In the genomic region with DNA sequence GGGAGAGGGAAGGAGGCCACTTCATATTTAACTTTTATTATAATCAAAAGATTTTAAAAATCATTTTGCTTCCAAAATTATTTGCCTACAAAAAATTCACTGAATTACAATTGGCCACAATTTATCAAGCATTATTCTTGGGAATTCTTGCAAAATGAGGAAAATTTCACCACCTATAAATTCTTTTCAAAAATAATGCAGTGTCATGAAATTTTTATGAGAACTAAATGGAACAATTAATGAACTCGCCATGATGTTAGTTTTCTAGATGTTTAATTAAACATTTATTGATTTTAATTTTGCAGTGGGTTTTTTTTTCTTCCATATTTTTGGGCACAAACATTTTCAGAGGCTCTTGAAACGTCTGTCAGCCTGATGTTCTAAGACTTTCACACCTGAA, we compare ENCODE assay signal across 19 cellular contexts. TPM values are rescaled to one million over a fixed set of nuclear protein-coding genes. Genes with fewer than 3 reads are reported as not detected.
"Had no signal": no experiment of that assay in that cellular context is flagged by ENCODE, and none has a peak within 500 bp of the region (broad histone marks: within the 10 kb centered on the region; RNA-seq: fewer than 3 reads in every experiment).

No MANE protein-coding gene starts in this region.

- H3K36me3 Mint-ChIP-seq: brain had no signal

- DNase-seq: activated CD4-positive, alpha-beta memory T cell treated with anti-CD3 and anti-CD28 coated beads for 36 hours; activated CD4-positive, alpha-beta T cell treated with anti-CD3 and anti-CD28 coated beads for 48 hours; activated gamma-delta T cell treated with Interleukin-2 at 50 U/mL for 16 hours; effector CD4-positive, alpha-beta T cell; erythroblast; foreskin fibroblast; right cardiac atrium; stimulated activated CD4-positive, alpha-beta T cell treated with anti-CD3 and anti-CD28 coated beads, Interleukin-12 subunit alpha, Interleukin-12 subunit beta, amount 100 ng/mL, for 4 hours; stimulated activated CD4-positive, alpha-beta T cell treated with anti-CD3 and anti-CD28 coated beads, Interleukin-4, amount 100 ng/mL, for 4 hours; stomach; T1000 had no signal

- ATAC-seq: left lung, right cardiac atrium, WTC11 had no signal

- H3K27ac Mint-ChIP-seq: activated T-helper 1 cell treated with anti-CD3 and anti-CD28 coated beads, Interleukin-12 subunit alpha, Interleukin-12 subunit beta, Interleukin-2, Interleukin-4 antibody, amounts not matched to agents 30 ng/mL and 10 ng/mL and 1 ng/mL, durations not matched to agents 14 hours and 24 hours and 36 hours; brain; dendritic cell treated with granulocyte-macrophage colony-stimulating factor and Interleukin-4, amounts not matched to agents 40 ng/mL and 50 ng/mL, for 4 days; WTC11 had no signal

- H3K4me3 Mint-ChIP-seq: activated CD4-positive, alpha-beta memory T cell treated with anti-CD3 and anti-CD28 coated beads for 36 hours; activated T-helper 1 cell treated with anti-CD3 and anti-CD28 coated beads, Interleukin-12 subunit alpha, Interleukin-12 subunit beta, Interleukin-2, Interleukin-4 antibody, amounts not matched to agents 30 ng/mL and 10 ng/mL and 1 ng/mL, durations not matched to agents 14 hours and 24 hours and 36 hours; brain; dendritic cell treated with granulocyte-macrophage colony-stimulating factor and Interleukin-4, amounts not matched to agents 40 ng/mL and 50 ng/mL, for 4 days; nephron; WTC11 had no signal

RNA-seq across cellular contexts. Expression of a gene that starts 5.8 kb away (rescaled TPM):
- total RNA-seq: fibroblast of lung, pulmonary artery endothelial cell, stomach, WTC11 had no signal
